In the genomic region with DNA sequence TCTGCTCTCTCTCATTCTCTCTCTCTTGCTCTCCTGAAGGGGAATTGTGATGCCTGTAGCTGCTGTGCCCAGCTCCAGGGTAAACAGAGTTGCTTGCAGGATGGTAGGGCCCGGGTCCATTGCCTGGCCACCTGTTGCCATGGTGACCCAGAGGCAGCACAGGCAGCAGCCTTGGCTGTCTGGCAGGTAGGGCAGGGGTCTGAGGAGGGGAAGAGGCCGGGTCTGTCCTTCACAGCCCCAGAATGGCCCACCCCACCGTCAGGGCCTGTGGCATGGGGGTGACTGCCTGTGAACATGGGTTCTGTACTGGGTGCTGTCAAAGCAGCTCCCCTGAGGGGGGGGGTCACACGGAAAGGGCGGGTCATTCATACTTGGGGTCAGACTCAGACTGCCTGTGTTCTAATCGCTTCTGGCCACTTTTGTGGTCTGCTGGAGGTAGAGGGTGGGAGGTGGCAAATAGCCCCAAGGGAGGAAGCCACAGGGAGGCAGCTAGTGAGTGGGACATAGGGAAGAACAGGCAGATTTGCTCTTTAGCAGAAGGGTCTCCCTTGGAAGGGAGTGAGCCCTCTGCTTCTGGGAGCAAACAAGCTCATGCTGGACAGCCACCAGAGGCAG, we compare ENCODE assay signal across 16 cellular contexts. TPM values are rescaled to one million over a fixed set of nuclear protein-coding genes. Genes with fewer than 3 reads are reported as not detected.
DNase-seq lines count a peak whose midpoint lies in the region; ATAC-seq, FAIRE-seq and TF ChIP-seq lines count a peak whose summit lies in the region.
"Had no signal": no experiment of that assay in that cellular context is flagged by ENCODE, and none has a peak within 500 bp of the region (broad histone marks: within the 10 kb centered on the region; RNA-seq: fewer than 3 reads in every experiment).

No MANE protein-coding gene starts in this region.

- POLR2A ChIA-PET in HepG2 (lab: Yijun Ruan, JAX), result no interaction called here

- CTCF ChIA-PET in HepG2 (lab: Yijun Ruan, JAX; ENCODE audit: low intra/inter-chr PET ratio, low total read pairs), result no interaction called here

- H3K4me3 ChIP-seq in HepG2 (replicated peaks in 1 of 3; ENCODE audit: insufficient read depth in 1 of 3, low read depth in 2 of 3, low read length in 3 of 3) (no peak overlapping the region), aorta (ENCODE audit: low read length in 2 of 2) (no peak overlapping the region), SJCRH30 (no peak overlapping the region), adrenal gland (no peak overlapping the region)
- H3K4me3 ChIP-seq: tibial nerve had no signal

- TF ChIP-seq EP300 in HepG2 (IDR thresholded peaks at IDR 0.05; ENCODE audit: low read depth in 2 of 2, low read length in 2 of 2) (no peak), HepG2 (CRISPR knock-in tag; IDR thresholded peaks at IDR 0.05; ENCODE audit: borderline replicate concordance) (no peak)

- no TSS peak for BruUV-seq in HepG2 (replicated peaks; lab: Mats Ljungman, UMichigan)

- H3K27me3 ChIP-seq in HepG2 (ENCODE audit: control insufficient read depth in 1 of 2, insufficient read depth in 2 of 2, low read length in 2 of 2), result no peaks in the 10 kb centered on the region
- no peaks in the 10 kb centered on the region for H3K27me3 ChIP-seq in aorta (ENCODE audit: control insufficient read depth in 1 of 2, insufficient read depth in 2 of 2, low read length in 1 of 2)
- no peaks in the 10 kb centered on the region for H3K27me3 ChIP-seq in SJCRH30
- no peaks in the 10 kb centered on the region for H3K27me3 ChIP-seq in adrenal gland
- H3K27me3 ChIP-seq: tibial nerve had no signal

- H4K20me1 ChIP-seq in HepG2 (ENCODE audit: insufficient read depth, low read length), result no peaks in the 10 kb centered on the region

- intact Hi-C loops in cardiac septum (cut with DNase I) (no loop called here), Right ventricle myocardium inferior (cut with DNase I) (no loop called here), HepG2 (cut with micrococcal nuclease; ENCODE audit: unreplicated experiment) (no loop called here), aorta (cut with DNase I) (no loop called here), adrenal gland (cut with DNase I) (no loop called here)

- H2AFZ ChIP-seq in HepG2 (ENCODE audit: low read length), result no peak overlapping the region

- no peaks in the 10 kb centered on the region for H3K4me1 Mint-ChIP-seq in activated T-helper 17 cell treated with anti-CD3 and anti-CD28 coated beads, Interleukin-2, amount 50 U/mL, for 72 hours

- H3K4me1 ChIP-seq in HepG2 (ENCODE audit: insufficient read depth, low read length) (peaks cover 58% of the 10 kb centered on the region), aorta (ENCODE audit: control insufficient read depth in 1 of 2, insufficient read depth in 2 of 2, low read length in 2 of 2) (no peaks in the 10 kb centered on the region), SJCRH30 (no peaks in the 10 kb centered on the region; the same call in 1 of the 2 replicates), adrenal gland (replicated peaks in 1 of 2) (peaks cover 0 to 32% of the 10 kb centered on the region in 2 donors)

- H3K79me2 ChIP-seq in HepG2 (ENCODE audit: insufficient read depth, low read length), result no peaks in the 10 kb centered on the region

- no peak overlapping the region for H3K9ac ChIP-seq in HepG2 (ENCODE audit: insufficient read depth, low read depth, low read length)

- no peak overlapping the region for H3K4me2 ChIP-seq in HepG2 (ENCODE audit: low read depth, low read length)

- ATAC-seq in Right ventricle myocardium inferior (no peak), HepG2 (peak; percentile 15; the same call in 2 of the 3 replicates), aorta (ENCODE audit: low FRiP score) (no peak), GM18505 (IDR thresholded peaks at IDR 0.05; ENCODE audit: unreplicated experiment) (no peak)
- ATAC-seq in activated T-helper 17 cell treated with anti-CD3 and anti-CD28 coated beads, Interleukin-2, amount 50 U/mL, for 72 hours (replicated peaks), result no peak
- ATAC-seq: natural killer cell had no signal

- no peaks in the 10 kb centered on the region for H3K36me3 ChIP-seq in HepG2 (replicated peaks in 1 of 2; ENCODE audit: control insufficient read depth in 1 of 2, insufficient read depth in 2 of 2, low read length in 2 of 2)
- H3K36me3 ChIP-seq in aorta (ENCODE audit: control insufficient read depth in 1 of 2, insufficient read depth in 2 of 2, low read length in 1 of 2), result no peaks in the 10 kb centered on the region
- no peaks in the 10 kb centered on the region for H3K36me3 ChIP-seq in SJCRH30
- H3K36me3 ChIP-seq in adrenal gland (replicated peaks in 1 of 2), result no peaks in the 10 kb centered on the region
- H3K36me3 ChIP-seq: tibial nerve had no signal

- peak; percentile 56 for DNase-seq in cardiac septum (ENCODE audit: low spot score)
- no peak for DNase-seq in Right ventricle myocardium inferior (ENCODE audit: missing footprints)
- no peak for DNase-seq in HepG2 (ENCODE audit: low spot score)
- peak; percentile 45 to 53 for DNase-seq in aorta
- DNase-seq in SJCRH30, result no peak
- DNase-seq in adrenal gland, result no peak
- DNase-seq: activated CD4-positive, alpha-beta memory T cell treated with anti-CD3 and anti-CD28 coated beads, Interleukin-2, amount 10 ng/mL, durations not matched to agents 7 days and 5 days; DMS 273 treated with DMSO at 0.1 percent for 48 hours; natural killer cell; NCI-H1048; NCI-H2227 treated with DMSO at 0.1 percent for 48 hours; stimulated activated CD8-positive, alpha-beta memory T cell treated with anti-CD3 and anti-CD28 coated beads, Interleukin-4, amount 100 ng/mL, for 48 hours had no signal

- no peaks in the 10 kb centered on the region for H3K9me3 Mint-ChIP-seq in activated T-helper 17 cell treated with anti-CD3 and anti-CD28 coated beads, Interleukin-2, amount 50 U/mL, for 72 hours
- H3K9me3 Mint-ChIP-seq: activated CD4-positive, alpha-beta memory T cell treated with anti-CD3 and anti-CD28 coated beads, Interleukin-2, amount 10 ng/mL, durations not matched to agents 7 days and 5 days; natural killer cell had no signal

- in situ Hi-C loops in HepG2 (cut with HindIII; ENCODE audit: extremely low pct_ligation_motif_present, low pct_unique_long_range_greater_than_20kb), result no loop called here

- H3K27ac Mint-ChIP-seq in activated T-helper 17 cell treated with anti-CD3 and anti-CD28 coated beads, Interleukin-2, amount 50 U/mL, for 72 hours, result peak overlapping the region; percentile 49
- H3K27ac Mint-ChIP-seq: activated CD4-positive, alpha-beta memory T cell treated with anti-CD3 and anti-CD28 coated beads, Interleukin-2, amount 10 ng/mL, durations not matched to agents 7 days and 5 days had no signal

- H3K27ac ChIP-seq in HepG2 (ENCODE audit: extremely low read length, insufficient read depth, low read length), result no peak overlapping the region
- no peak overlapping the region for H3K27ac ChIP-seq in aorta (ENCODE audit: low read depth in 1 of 2, low read length in 2 of 2)
- no peak overlapping the region for H3K27ac ChIP-seq in SJCRH30
- no peak overlapping the region for H3K27ac ChIP-seq in adrenal gland

- FAIRE-seq in HepG2 (lab: Jason Lieb, UNC), result no peak

- no peak for TF ChIP-seq POLR2A in HepG2 (IDR thresholded peaks at IDR 0.05; ENCODE audit: insufficient read depth in 1 of 2, low read depth in 2 of 2, low read length in 2 of 2)
- no peak for TF ChIP-seq POLR2A in GM18505 (IDR thresholded peaks at IDR 0.05; ENCODE audit: borderline replicate concordance, extremely low read depth, insufficient read depth, insufficient read length)
- TF ChIP-seq POLR2A in adrenal gland (IDR thresholded peaks at IDR 0.05), result no peak

- H3K27me3 Mint-ChIP-seq in activated T-helper 17 cell treated with anti-CD3 and anti-CD28 coated beads, Interleukin-2, amount 50 U/mL, for 72 hours, result peaks cover 7% of the 10 kb centered on the region
- H3K27me3 Mint-ChIP-seq: activated CD4-positive, alpha-beta memory T cell treated with anti-CD3 and anti-CD28 coated beads, Interleukin-2, amount 10 ng/mL, durations not matched to agents 7 days and 5 days had no signal

- H3K36me3 Mint-ChIP-seq in activated T-helper 17 cell treated with anti-CD3 and anti-CD28 coated beads, Interleukin-2, amount 50 U/mL, for 72 hours (ENCODE audit: low read depth), result no peaks in the 10 kb centered on the region
- H3K36me3 Mint-ChIP-seq: natural killer cell had no signal

- TF ChIP-seq CTCF in HepG2 (CRISPR knock-in tag; IDR thresholded peaks at IDR 0.05) (no peak), adrenal gland (IDR thresholded peaks at IDR 0.05) (no peak)

- no peak overlapping the region for H3K4me3 Mint-ChIP-seq in activated T-helper 17 cell treated with anti-CD3 and anti-CD28 coated beads, Interleukin-2, amount 50 U/mL, for 72 hours
- H3K4me3 Mint-ChIP-seq: activated CD4-positive, alpha-beta memory T cell treated with anti-CD3 and anti-CD28 coated beads, Interleukin-2, amount 10 ng/mL, durations not matched to agents 7 days and 5 days; natural killer cell had no signal

- no peaks in the 10 kb centered on the region for H3K9me3 ChIP-seq in HepG2 (ENCODE audit: low read length)
- no peaks in the 10 kb centered on the region for H3K9me3 ChIP-seq in aorta (ENCODE audit: control insufficient read depth, low read length)
- H3K9me3 ChIP-seq in SJCRH30 (replicated peaks), result no peaks in the 10 kb centered on the region
- no peaks in the 10 kb centered on the region for H3K9me3 ChIP-seq in adrenal gland (replicated peaks in 1 of 3)
- H3K9me3 ChIP-seq: tibial nerve had no signal

- no peak for TF ChIP-seq RAD21 in HepG2 (CRISPR knock-in tag; IDR thresholded peaks at IDR 0.05)

- WGBS in HepG2 (ENCODE audit: low lambda C conversion rate), result 71% methylated on average over 3 of the region's 6 CpGs
- 65 to 67% methylated on average over 6 of the region's 6 CpGs for WGBS in aorta, 2 donors
- WGBS in adrenal gland, 4 donors, result 55 to 64% (median 61%) methylated on average over 4 to 6 of the region's 6 CpGs

RNA-seq across cellular contexts. Expression of a gene that starts 24.3 kb away (rescaled TPM):
- 44.1 TPM for total RNA-seq in cardiac septum
- total RNA-seq in Right ventricle myocardium inferior, result 43.4 TPM
- total RNA-seq in activated T-helper 17 cell treated with anti-CD3 and anti-CD28 coated beads, Interleukin-2, amount 50 U/mL, for 72 hours, result 1 to 10 TPM; 1.0 to 3.2 TPM
- total RNA-seq in HepG2 (2016; rRNA removed; fragmentation: Illumina TruSeq; extraction: Trizol), result 3.0 and 3.3 TPM in 2 replicates
- total RNA-seq in HepG2 (2016; cell fraction: cytosol; rRNA removed; fragmentation: Illumina TruSeq; extraction: Trizol; ENCODE audit: low read depth), result 0.79 and 1.0 TPM in 2 replicates
- total RNA-seq in HepG2 (2016; cell fraction: insoluble cytoplasmic fraction; rRNA removed; fragmentation: Illumina TruSeq; extraction: Trizol), result 2.1 and 2.6 TPM in 2 replicates
- 2.2 TPM in 2 replicates for total RNA-seq in HepG2 (2016; cell fraction: membrane; rRNA removed; fragmentation: Illumina TruSeq; extraction: Trizol)
- total RNA-seq in HepG2 (2016; cell fraction: nucleus; rRNA removed; fragmentation: Illumina TruSeq; extraction: Trizol), result 1.8 and 2.5 TPM in 2 replicates
- polyA plus RNA-seq in HepG2 (2011; rRNA removed), result 2.6 and 2.8 TPM in 2 replicates
- 0.88 and 1.6 TPM in 2 replicates for polyA plus RNA-seq in HepG2 (2011; cell fraction: cytosol; rRNA removed)
- polyA plus RNA-seq in HepG2 (2011; cell fraction: nucleus; rRNA removed), result 6.8 and 12.7 TPM in 2 replicates
- 1.4 and 2.1 TPM in 2 replicates for polyA plus RNA-seq in HepG2 (2012)
- 0.62 and 0.68 TPM in 2 replicates for polyA plus RNA-seq in HepG2 (2016; cell fraction: cytosol; fragmentation: Illumina TruSeq; extraction: Trizol; ENCODE audit: low read depth)
- 1.9 and 3.1 TPM in 2 replicates for polyA plus RNA-seq in HepG2 (2016; cell fraction: insoluble cytoplasmic fraction; fragmentation: Illumina TruSeq; extraction: Trizol; ENCODE audit: low read depth)
- polyA plus RNA-seq in HepG2 (2016; cell fraction: membrane; fragmentation: Illumina TruSeq; extraction: Trizol; ENCODE audit: low read depth), result 1.3 and 1.4 TPM in 2 replicates
- 4.8 and 6.2 TPM in 2 replicates for polyA plus RNA-seq in HepG2 (2016; cell fraction: nucleus; fragmentation: Illumina TruSeq; extraction: Trizol; ENCODE audit: insufficient read depth, low read depth)
- 7.7 and 8.7 TPM in 2 replicates for polyA minus RNA-seq in HepG2 (2011; rRNA and poly(A)+ RNA removed; ENCODE audit: low replicate concordance)
- polyA minus RNA-seq in HepG2 (2011; cell fraction: cytosol; rRNA and poly(A)+ RNA removed), result 1.4 and 2.3 TPM in 2 replicates
- 3.1 and 5.0 TPM in 2 replicates for polyA minus RNA-seq in HepG2 (2011; cell fraction: nucleus; rRNA and poly(A)+ RNA removed)
- 10 to 100 TPM; 17.5 to 20.9 TPM for total RNA-seq in aorta
- 1 to 10 TPM; 6.4 to 7.3 TPM for polyA plus RNA-seq in aorta
- total RNA-seq in SJCRH30 (2014; rRNA removed; shearing (Covaris generic)), result 4.3 and 4.4 TPM in 2 replicates
- total RNA-seq in adrenal gland, result 10 to 100 TPM in 3 of 8 donors, 1 to 10 TPM in 5; 6.0 to 12.7 (median 9.7) TPM
- 1 to 10 TPM; 1.6 to 9.1 (median 4.1) TPM for polyA plus RNA-seq in adrenal gland

RNA-seq across cellular contexts. Expression of a gene that starts 51.0 kb away (rescaled TPM):
- total RNA-seq in cardiac septum (0.22 TPM), Right ventricle myocardium inferior (1.5 TPM), HepG2 (2016; rRNA removed; fragmentation: Illumina TruSeq; extraction: Trizol) (1.5 and 3.6 TPM in 2 replicates), aorta (not detected), adrenal gland (under 1 TPM in 2 of 8 donors, not detected in 6; 0.11 to 0.85 TPM)
- total RNA-seq in activated T-helper 17 cell treated with anti-CD3 and anti-CD28 coated beads, Interleukin-2, amount 50 U/mL, for 72 hours, result not detected
- 0.40 and 0.79 TPM in 2 replicates for total RNA-seq in HepG2 (2016; cell fraction: cytosol; rRNA removed; fragmentation: Illumina TruSeq; extraction: Trizol; ENCODE audit: low read depth)
- total RNA-seq in HepG2 (2016; cell fraction: insoluble cytoplasmic fraction; rRNA removed; fragmentation: Illumina TruSeq; extraction: Trizol), result 1.3 and 4.4 TPM in 2 replicates
- total RNA-seq in HepG2 (2016; cell fraction: membrane; rRNA removed; fragmentation: Illumina TruSeq; extraction: Trizol), result 0.77 and 1.3 TPM in 2 replicates
- total RNA-seq in HepG2 (2016; cell fraction: nucleus; rRNA removed; fragmentation: Illumina TruSeq; extraction: Trizol), result 2.6 and 3.0 TPM in 2 replicates
- polyA plus RNA-seq in HepG2 (2011; rRNA removed) (0.25 and 0.29 TPM in 2 replicates), aorta (under 1 TPM in 1 of 2 donors, not detected in 1; 0.08 TPM), adrenal gland (under 1 TPM in 2 of 3 donors, not detected in 1; 0.16 to 0.24 TPM)
- polyA plus RNA-seq in HepG2 (2011; cell fraction: cytosol; rRNA removed), result 0.09 and 0.28 TPM in 2 replicates
- 0.21 and 0.26 TPM in 2 replicates for polyA plus RNA-seq in HepG2 (2011; cell fraction: nucleus; rRNA removed)
- polyA plus RNA-seq in HepG2 (2012), result 0.08 and 0.19 TPM in 2 replicates
- 0.55 and 0.68 TPM in 2 replicates for polyA plus RNA-seq in HepG2 (2016; cell fraction: cytosol; fragmentation: Illumina TruSeq; extraction: Trizol; ENCODE audit: low read depth)
- polyA plus RNA-seq in HepG2 (2016; cell fraction: insoluble cytoplasmic fraction; fragmentation: Illumina TruSeq; extraction: Trizol; ENCODE audit: low read depth), result 0.85 and 1.2 TPM in 2 replicates
- polyA plus RNA-seq in HepG2 (2016; cell fraction: membrane; fragmentation: Illumina TruSeq; extraction: Trizol; ENCODE audit: low read depth), result 0.62 and 0.73 TPM in 2 replicates
- polyA plus RNA-seq in HepG2 (2016; cell fraction: nucleus; fragmentation: Illumina TruSeq; extraction: Trizol; ENCODE audit: insufficient read depth, low read depth), result 3.3 and 3.5 TPM in 2 replicates
- polyA minus RNA-seq in HepG2 (2011; rRNA and poly(A)+ RNA removed; ENCODE audit: low replicate concordance), result 0.38 TPM in 1 of 2 replicates, not detected in the other
- polyA minus RNA-seq in HepG2 (2011; cell fraction: cytosol; rRNA and poly(A)+ RNA removed), result not detected in 2 replicates
- polyA minus RNA-seq in HepG2 (2011; cell fraction: nucleus; rRNA and poly(A)+ RNA removed), result not detected in 2 replicates
- total RNA-seq in SJCRH30 (2014; rRNA removed; shearing (Covaris generic)), result not detected in 2 replicates
- total RNA-seq: activated CD4-positive, alpha-beta memory T cell treated with anti-CD3 and anti-CD28 coated beads, Interleukin-2, amount 10 ng/mL, durations not matched to agents 7 days and 5 days; dermis blood vessel endothelial cell; natural killer cell; tibial nerve had no signal

Comparison
In these comparisons a context has a peak if more than half of its experiments do, and no peak if none do; other contexts are left out.
1. DNase-seq: peak in cardiac septum (single experiment) and aorta (2 of 2); none in Right ventricle myocardium inferior (single experiment), HepG2 (single experiment), SJCRH30 (0 of 2) and adrenal gland (0 of 7).